In genomic region chr9:92324451-92324850, GRCh38 we compare ENCODE assay signal across 8 cellular contexts. TPM values are rescaled to one million over a fixed set of nuclear protein-coding genes. Genes with fewer than 3 reads are reported as not detected.
DNase-seq lines count a peak whose midpoint lies in the region; ATAC-seq, FAIRE-seq and TF ChIP-seq lines count a peak whose summit lies in the region.

No MANE protein-coding gene starts in this region.

- H3K9ac ChIP-seq in SK-N-MC (ENCODE audit: insufficient read length), result peak overlapping the region; percentile 96

- no peaks in the 10 kb centered on the region for H3K9me3 ChIP-seq in SK-N-MC (ENCODE audit: low read depth, low read length)
- no peaks in the 10 kb centered on the region for H3K9me3 ChIP-seq in esophagus squamous epithelium
- no peaks in the 10 kb centered on the region for H3K9me3 ChIP-seq in psoas muscle

- TF ChIP-seq POLR2A in esophagus squamous epithelium (IDR thresholded peaks at IDR 0.05) (no peak), GM12892 (IDR thresholded peaks at IDR 0.05; ENCODE audit: low read depth, low read length) (no peak)

- peaks cover 6% of the 10 kb centered on the region for H3K36me3 ChIP-seq in GM06990 (ENCODE audit: control insufficient read depth, insufficient read depth, low read length)
- H3K36me3 ChIP-seq in SK-N-MC (ENCODE audit: insufficient read depth, low read length), result peaks cover 30% of the 10 kb centered on the region
- H3K36me3 ChIP-seq in esophagus squamous epithelium, result peaks cover 7 to 39% (median 9%) of the 10 kb centered on the region in 3 donors
- peaks cover 3 to 38% of the 10 kb centered on the region in 2 donors for H3K36me3 ChIP-seq in psoas muscle (ENCODE audit: insufficient read depth in 1 of 2, low read depth in 1 of 2)

- H3K4me3 ChIP-seq in GM06990 (replicated peaks; ENCODE audit: low read depth, low read length), result peak overlapping the region; percentile 83
- peak overlapping the region; percentile 96 for H3K4me3 ChIP-seq in SK-N-MC
- H3K4me3 ChIP-seq in esophagus squamous epithelium, result peak overlapping the region; percentile 68 to 88 (median 76)
- peak overlapping the region; percentile 86 for H3K4me3 ChIP-seq in psoas muscle

- peaks cover 15 to 38% (median 15%) of the 10 kb centered on the region in 3 donors for H3K4me1 ChIP-seq in esophagus squamous epithelium
- H3K4me1 ChIP-seq in psoas muscle, result peaks cover 29% of the 10 kb centered on the region

- ATAC-seq in psoas muscle, result no peak
- ATAC-seq in GM19395 (IDR thresholded peaks at IDR 0.05; ENCODE audit: unreplicated experiment), result no peak

- intact Hi-C loops in esophagus squamous epithelium (cut with DNase I) (no loop called here), psoas muscle (cut with DNase I) (loop anchor here in 1 of 2 donors (10.0 kb wide), 1 partner anchor 310 kb away; no protein-coding TSS in a partner anchor)

- no peak for FAIRE-seq in GM12892 (lab: Jason Lieb, UNC)

- H3K27ac ChIP-seq in SK-N-MC, result no peak overlapping the region
- peak overlapping the region in 3 of 4 donors; percentile 90 to 98 (median 92) for H3K27ac ChIP-seq in esophagus squamous epithelium
- H3K27ac ChIP-seq in psoas muscle, result peak overlapping the region; percentile 98

- no peaks in the 10 kb centered on the region for H3K27me3 ChIP-seq in GM06990 (replicated peaks; ENCODE audit: control insufficient read depth, insufficient read depth, low read length)
- H3K27me3 ChIP-seq in esophagus squamous epithelium, result no peaks in the 10 kb centered on the region
- H3K27me3 ChIP-seq in psoas muscle (ENCODE audit: insufficient read depth in 3 of 3, low read length in 2 of 3), result no peaks in the 10 kb centered on the region

- DNase-seq in GM06990 (ENCODE audit: extremely low read depth, insufficient read length) (no peak), SK-N-MC (ENCODE audit: low read depth, low spot score) (no peak), esophagus squamous epithelium (lab: John Stamatoyannopoulos, UW) (no peak), psoas muscle (no peak), ecto neural progenitor cell (ENCODE audit: low spot score) (no peak), NCI-H2171 (lab: John Stamatoyannopoulos, UW) (no peak), GM12892 (ENCODE audit: insufficient read length) (no peak)

- TF ChIP-seq CTCF in GM06990 (IDR thresholded peaks at IDR 0.05; ENCODE audit: insufficient read depth, low read length, poor library complexity, severe bottlenecking) (no peak), esophagus squamous epithelium (IDR thresholded peaks at IDR 0.05) (no peak), psoas muscle (IDR thresholded peaks at IDR 0.05) (no peak)

- 3 to 18% methylated on average over 2 of the region's 2 CpGs for WGBS in esophagus squamous epithelium, 2 donors
- WGBS in psoas muscle, 3 donors, result 22 to 35% (median 33%) methylated on average over 2 of the region's 2 CpGs

RNA-seq across cellular contexts. Expression of gene NOL8, which starts 0.7 kb away (rescaled TPM):
- total RNA-seq in esophagus squamous epithelium (10 to 100 TPM; 20.7 to 52.3 (median 37.2) TPM), psoas muscle (10 to 100 TPM; 14.5 to 29.4 (median 20.1) TPM)
- 10 to 100 TPM; 11.2 to 21.1 (median 11.7) TPM for polyA plus RNA-seq in psoas muscle
- 36.9 TPM for polyA plus RNA-seq in GM12892 (2012; ENCODE audit: missing spikeins)

RNA-seq across cellular contexts. Expression of gene CENPP, which starts 1.3 kb away (rescaled TPM):
- 10 to 100 TPM in 1 of 4 donors, 1 to 10 TPM in 3; 6.0 to 10.7 (median 7.5) TPM for total RNA-seq in esophagus squamous epithelium
- total RNA-seq in psoas muscle, result 10 to 100 TPM in 1 of 4 donors, 1 to 10 TPM in 3; 5.9 to 15.7 (median 8.0) TPM
- polyA plus RNA-seq in psoas muscle, result 1 to 10 TPM; 1.8 to 6.4 (median 3.9) TPM
- polyA plus RNA-seq in GM12892 (2012; ENCODE audit: missing spikeins), result 14.2 TPM

RNA-seq across cellular contexts. Expression of gene IARS1, which starts 31.0 kb away (rescaled TPM):
- total RNA-seq in esophagus squamous epithelium, result 100 to 1,000 TPM in 2 of 4 donors, 10 to 100 TPM in 2; 56.8 to 136 (median 91.2) TPM
- total RNA-seq in psoas muscle, result 100 to 1,000 TPM in 2 of 4 donors, 10 to 100 TPM in 2; 93.3 to 166 (median 102) TPM
- polyA plus RNA-seq in psoas muscle, result 100 to 1,000 TPM in 1 of 3 donors, 10 to 100 TPM in 2; 45.6 to 183 (median 90.9) TPM
- 87.3 TPM for polyA plus RNA-seq in GM12892 (2012; ENCODE audit: missing spikeins)
